17 cellular contexts compared by ENCODE assay signal in genomic region chr12:15919491-15919890, GRCh38. TPM values are rescaled to one million over a fixed set of nuclear protein-coding genes. Genes with fewer than 3 reads are reported as not detected.
DNase-seq lines count a peak whose midpoint lies in the region; TF ChIP-seq lines count a peak whose summit lies in the region.
"Had no signal": no experiment of that assay in that cellular context is flagged by ENCODE, and none has a peak within 500 bp of the region (broad histone marks: within the 10 kb centered on the region; RNA-seq: fewer than 3 reads in every experiment).

No MANE protein-coding gene starts in this region.

- no peak for TF ChIP-seq CTCF in vagina (IDR thresholded peaks at IDR 0.05)

- H3K9me3 ChIP-seq in mesodermal cell (ENCODE audit: control insufficient read depth, low read length) (no peaks in the 10 kb centered on the region), vagina (no peaks in the 10 kb centered on the region)

- no peak for TF ChIP-seq POLR2A in vagina (IDR thresholded peaks at IDR 0.05)

- H3K9ac ChIP-seq in rectal smooth muscle tissue (ENCODE audit: low read length) = no peak overlapping the region

- H3K36me3 ChIP-seq in mesodermal cell (ENCODE audit: control insufficient read depth, insufficient read depth, low read length) (peaks cover 10% of the 10 kb centered on the region), rectal smooth muscle tissue (ENCODE audit: control insufficient read depth, insufficient read depth, low read length) (no peaks in the 10 kb centered on the region), vagina (no peaks in the 10 kb centered on the region)

- intact Hi-C loops in vagina (cut with DNase I) = no loop called here

- H3K4me1 ChIP-seq in mesodermal cell (ENCODE audit: control insufficient read depth, insufficient read depth, low read length, poor library complexity, severe bottlenecking) (peaks cover 29% of the 10 kb centered on the region), rectal smooth muscle tissue (ENCODE audit: control insufficient read depth, insufficient read depth, low read length) (peaks cover 16% of the 10 kb centered on the region), vagina (no peaks in the 10 kb centered on the region)

- H3K27ac ChIP-seq in mesodermal cell (ENCODE audit: low read depth, low read length, severe bottlenecking) (peak overlapping the region; percentile 57), rectal smooth muscle tissue (ENCODE audit: low read depth, low read length) (peak overlapping the region; percentile 78), vagina (no peak overlapping the region)
- H3K27ac ChIP-seq: HL-60 had no signal

- DNase-seq in NCI-H82 treated with DMSO at 0.1 percent for 48 hours (lab: John Stamatoyannopoulos, UW; ENCODE audit: unreplicated experiment) (peak; percentile 36), NCI-H82 (lab: John Stamatoyannopoulos, UW) (no peak), MV-4-11 (lab: John Stamatoyannopoulos, UW) (peak; percentile 29), vagina (ENCODE audit: extremely low spot score in 2 of 2) (no peak)
- no peak for DNase-seq in activated CD8-positive, alpha-beta memory T cell treated with anti-CD3 and anti-CD28 coated beads, Interleukin-2, amount 50 U/mL, for 4 hours
- DNase-seq in activated naive CD4-positive, alpha-beta T cell treated with anti-CD3 and anti-CD28 coated beads, Interleukin-2, amount 50 U/mL, for 16 hours = no peak
- DNase-seq: 8988T; CD8-positive, alpha-beta T cell; DMS79; H9; NCI-H1436; NCI-H2029; NCI-H510A treated with DMSO at 0.1 percent for 48 hours; SHP77 treated with DMSO at 0.1 percent for 48 hours had no signal

- H3K27me3 ChIP-seq in rectal smooth muscle tissue (ENCODE audit: control insufficient read depth, insufficient read depth, low read length) = no peaks in the 10 kb centered on the region
- H3K27me3 ChIP-seq in vagina = no peaks in the 10 kb centered on the region

- H3K4me3 ChIP-seq in mesodermal cell (ENCODE audit: extremely low read depth, insufficient read depth, low read length, poor library complexity, severe bottlenecking) = no peak overlapping the region
- H3K4me3 ChIP-seq in rectal smooth muscle tissue (ENCODE audit: low read length) = no peak overlapping the region
- no peak overlapping the region for H3K4me3 ChIP-seq in vagina

- WGBS in mesodermal cell (ENCODE audit: insufficient coverage in 2 of 2), 2 experiments = 100% methylated on average over 1 of the region's 2 CpGs

RNA-seq across cellular contexts. Expression of gene DERA, which starts 8.4 kb away (rescaled TPM):
- 59.1 TPM for polyA plus RNA-seq in mesodermal cell (2013, experiment 1 of 2)
- polyA plus RNA-seq in mesodermal cell (2013, experiment 2 of 2) = 54.6 TPM
- 21.4 TPM for total RNA-seq in vagina

RNA-seq across cellular contexts. Expression of gene STRAP, which starts 37.3 kb away (rescaled TPM):
- 219 TPM for polyA plus RNA-seq in mesodermal cell (2013, experiment 1 of 2)
- 227 TPM for polyA plus RNA-seq in mesodermal cell (2013, experiment 2 of 2)
- total RNA-seq in vagina = 31.9 TPM

Comparison
In these comparisons a context has a peak if more than half of its experiments do, and no peak if none do; other contexts are left out.
1. DNase-seq: peak in NCI-H82 treated with DMSO at 0.1 percent for 48 hours (single experiment) and MV-4-11 (single experiment); none in NCI-H82 (single experiment), activated CD8-positive, alpha-beta memory T cell treated with anti-CD3 and anti-CD28 coated beads, Interleukin-2, amount 50 U/mL, for 4 hours (single experiment), vagina (0 of 2) and activated naive CD4-positive, alpha-beta T cell treated with anti-CD3 and anti-CD28 coated beads, Interleukin-2, amount 50 U/mL, for 16 hours (single experiment).